Comparison of ENCODE assay signal across 19 cellular contexts in the genomic region with DNA sequence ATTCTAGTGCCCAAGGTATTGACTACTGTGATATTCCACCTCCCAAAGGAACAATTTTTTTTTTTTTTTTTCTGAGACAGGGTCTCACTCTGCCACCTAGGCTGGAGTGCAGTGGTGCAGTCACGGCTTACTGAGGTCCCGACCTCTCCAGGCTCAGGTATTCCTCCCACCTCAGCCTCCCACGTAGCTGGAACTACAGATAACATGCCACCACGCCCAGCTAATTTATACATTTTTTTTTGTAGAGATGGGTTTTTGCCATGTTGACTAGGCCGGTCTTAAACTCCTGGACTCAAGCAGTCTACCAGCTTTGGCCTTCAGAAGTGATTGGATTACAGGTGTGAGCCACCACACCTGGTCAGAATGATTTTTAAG. TPM values are rescaled to one million over a fixed set of nuclear protein-coding genes. Genes with fewer than 3 reads are reported as not detected.
A peak's percentile ranks its signal among the peaks of the same experiment; 100 is the strongest.
DNase-seq lines count a peak whose midpoint lies in the region; ATAC-seq, FAIRE-seq and TF ChIP-seq lines count a peak whose summit lies in the region.
"Had no signal": no experiment of that assay in that cellular context is flagged by ENCODE, and none has a peak within 500 bp of the region (broad histone marks: within the 10 kb centered on the region; RNA-seq: fewer than 3 reads in every experiment).

No MANE protein-coding gene starts in this region.

- H3K4me3 Mint-ChIP-seq in activated T-cell treated with anti-CD3 and anti-CD28 coated beads, Interleukin-2, amount 50 U/mL, for 72 hours, result no peak overlapping the region
- no peak overlapping the region for H3K4me3 Mint-ChIP-seq in activated T-cell treated with anti-CD3 and anti-CD28 coated beads, Interleukin-2, amount 50 U/mL, for 4 hours
- peak overlapping the region; percentile 35 for H3K4me3 Mint-ChIP-seq in type B pancreatic cell
- H3K4me3 Mint-ChIP-seq in activated CD4-positive, alpha-beta T cell treated with anti-CD3 and anti-CD28 coated beads, Interleukin-2, amount 10 ng/mL, durations not matched to agents 24 days and 14 days, result no peak overlapping the region
- H3K4me3 Mint-ChIP-seq: central memory CD8-positive, alpha-beta T cell; natural killer cell; stimulated activated naive CD8-positive, alpha-beta T cell treated with anti-CD3 and anti-CD28 coated beads, Interleukin-15, Interleukin-2, amounts not matched to agents 100 ng/mL and 50 ng/mL, for 24 hours had no signal

- peaks cover 9% of the 10 kb centered on the region for H3K79me2 ChIP-seq in keratinocyte (ENCODE audit: control insufficient read depth, insufficient read depth, low read length)

- no peak for FAIRE-seq in keratinocyte (lab: Jason Lieb, UNC)
- FAIRE-seq: A204.1 had no signal

- H3K9me3 ChIP-seq in keratinocyte (ENCODE audit: control insufficient read depth, low read depth, low read length), result no peaks in the 10 kb centered on the region
- H3K9me3 ChIP-seq: BLaER1 treated with 17β-estradiol and CSF1 and Interleukin-3, amounts not matched to agents 10 nM and 100 nM; upper lobe of left lung had no signal

- intact Hi-C loops in activated CD4-positive, alpha-beta T cell treated with anti-CD3 and anti-CD28 coated beads, Interleukin-2, amount 10 ng/mL, durations not matched to agents 24 days and 14 days (cut with micrococcal nuclease), result loop anchor here (5.0 kb wide), 1 partner anchor 33 kb away; a partner anchor contains a TSS

- no peak for DNase-seq in activated T-cell treated with anti-CD3 and anti-CD28 coated beads, Interleukin-2, amount 50 U/mL, for 72 hours
- DNase-seq in activated T-cell treated with anti-CD3 and anti-CD28 coated beads, Interleukin-2, amount 50 U/mL, for 4 hours, result no peak
- DNase-seq in keratinocyte (ENCODE audit: low read depth, low spot score) (no peak), type B pancreatic cell (ENCODE audit: extremely low spot score, unreplicated experiment) (no peak), NCI-H226 (no peak)
- no peak for DNase-seq in activated CD4-positive, alpha-beta T cell treated with anti-CD3 and anti-CD28 coated beads, Interleukin-2, amount 10 ng/mL, durations not matched to agents 24 days and 14 days
- DNase-seq: activated CD4-positive, alpha-beta T cell treated with anti-CD3 and anti-CD28 coated beads, Interleukin-2, amount 50 U/mL, for 48 hours; KG1; mesenchymal stem cell; natural killer cell; NCI-H2171 treated with DMSO at 0.1 percent for 48 hours; T-helper 2 cell; upper lobe of left lung had no signal

- no peaks in the 10 kb centered on the region for H3K27me3 Mint-ChIP-seq in activated T-cell treated with anti-CD3 and anti-CD28 coated beads, Interleukin-2, amount 50 U/mL, for 72 hours (ENCODE audit: low read depth)
- no peaks in the 10 kb centered on the region for H3K27me3 Mint-ChIP-seq in activated T-cell treated with anti-CD3 and anti-CD28 coated beads, Interleukin-2, amount 50 U/mL, for 4 hours (ENCODE audit: low read depth)
- H3K27me3 Mint-ChIP-seq in type B pancreatic cell, result no peaks in the 10 kb centered on the region
- no peaks in the 10 kb centered on the region for H3K27me3 Mint-ChIP-seq in activated CD4-positive, alpha-beta T cell treated with anti-CD3 and anti-CD28 coated beads, Interleukin-2, amount 10 ng/mL, durations not matched to agents 24 days and 14 days
- H3K27me3 Mint-ChIP-seq: central memory CD8-positive, alpha-beta T cell; stimulated activated naive CD8-positive, alpha-beta T cell treated with anti-CD3 and anti-CD28 coated beads, Interleukin-15, Interleukin-2, amounts not matched to agents 100 ng/mL and 50 ng/mL, for 24 hours had no signal

- H3K27me3 ChIP-seq in keratinocyte (ENCODE audit: control insufficient read depth, extremely low read depth, insufficient read depth, low read length), result no peaks in the 10 kb centered on the region
- H3K27me3 ChIP-seq: BLaER1 treated with 17β-estradiol and CSF1 and Interleukin-3, amounts not matched to agents 10 nM and 100 nM; upper lobe of left lung had no signal

- TF ChIP-seq CTCF in VCaP (conservative IDR thresholded peaks at IDR 0.05) (no peak), keratinocyte (optimal IDR thresholded peaks at IDR 0.05 in 1 of 3, IDR thresholded peaks at IDR 0.05 in 1 of 3, conservative IDR thresholded peaks at IDR 0.05 in 1 of 3; ENCODE audit: extremely low read depth in 1 of 3, insufficient read depth in 2 of 3, low read length in 3 of 3) (no peak), type B pancreatic cell (conservative IDR thresholded peaks at IDR 0.05) (no peak)

- peaks cover 4 to 8% of the 10 kb centered on the region in 2 donors for H3K36me3 Mint-ChIP-seq in activated T-cell treated with anti-CD3 and anti-CD28 coated beads, Interleukin-2, amount 50 U/mL, for 72 hours (ENCODE audit: insufficient read depth in 2 of 2)
- peaks cover 20% of the 10 kb centered on the region for H3K36me3 Mint-ChIP-seq in activated T-cell treated with anti-CD3 and anti-CD28 coated beads, Interleukin-2, amount 50 U/mL, for 4 hours (ENCODE audit: insufficient read depth)
- peaks cover 12% of the 10 kb centered on the region for H3K36me3 Mint-ChIP-seq in type B pancreatic cell
- peaks cover 22% of the 10 kb centered on the region for H3K36me3 Mint-ChIP-seq in activated CD4-positive, alpha-beta T cell treated with anti-CD3 and anti-CD28 coated beads, Interleukin-2, amount 10 ng/mL, durations not matched to agents 24 days and 14 days (ENCODE audit: low read depth)
- H3K36me3 Mint-ChIP-seq: natural killer cell had no signal

- no peak overlapping the region for H3K4me2 ChIP-seq in keratinocyte (ENCODE audit: control insufficient read depth, extremely low read depth, insufficient read depth, low read depth, low read length)

- H3K9me3 Mint-ChIP-seq in activated T-cell treated with anti-CD3 and anti-CD28 coated beads, Interleukin-2, amount 50 U/mL, for 72 hours, result no peaks in the 10 kb centered on the region
- H3K9me3 Mint-ChIP-seq in activated T-cell treated with anti-CD3 and anti-CD28 coated beads, Interleukin-2, amount 50 U/mL, for 4 hours, result no peaks in the 10 kb centered on the region
- H3K9me3 Mint-ChIP-seq in type B pancreatic cell, result no peaks in the 10 kb centered on the region
- no peaks in the 10 kb centered on the region for H3K9me3 Mint-ChIP-seq in activated CD4-positive, alpha-beta T cell treated with anti-CD3 and anti-CD28 coated beads, Interleukin-2, amount 10 ng/mL, durations not matched to agents 24 days and 14 days
- H3K9me3 Mint-ChIP-seq: central memory CD8-positive, alpha-beta T cell; natural killer cell; stimulated activated naive CD8-positive, alpha-beta T cell treated with anti-CD3 and anti-CD28 coated beads, Interleukin-15, Interleukin-2, amounts not matched to agents 100 ng/mL and 50 ng/mL, for 24 hours had no signal

- H3K4me1 Mint-ChIP-seq in activated T-cell treated with anti-CD3 and anti-CD28 coated beads, Interleukin-2, amount 50 U/mL, for 72 hours (ENCODE audit: low read depth), result peaks cover 83% of the 10 kb centered on the region
- H3K4me1 Mint-ChIP-seq in activated T-cell treated with anti-CD3 and anti-CD28 coated beads, Interleukin-2, amount 50 U/mL, for 4 hours (ENCODE audit: low read depth), result peaks cover 74% of the 10 kb centered on the region
- H3K4me1 Mint-ChIP-seq in type B pancreatic cell (ENCODE audit: unreplicated experiment), result peaks cover 52% of the 10 kb centered on the region
- peaks cover 29% of the 10 kb centered on the region for H3K4me1 Mint-ChIP-seq in activated CD4-positive, alpha-beta T cell treated with anti-CD3 and anti-CD28 coated beads, Interleukin-2, amount 10 ng/mL, durations not matched to agents 24 days and 14 days

- dilution Hi-C loops in keratinocyte (cut with MboI; ENCODE audit: extremely low pct_ligation_motif_present, low sequenced_read_pairs), result no loop called here

- no peak for ATAC-seq in activated T-cell treated with anti-CD3 and anti-CD28 coated beads, Interleukin-2, amount 50 U/mL, for 72 hours (replicated peaks in 1 of 2)
- no peak for ATAC-seq in activated T-cell treated with anti-CD3 and anti-CD28 coated beads, Interleukin-2, amount 50 U/mL, for 4 hours
- ATAC-seq in GM21360 (IDR thresholded peaks at IDR 0.05; ENCODE audit: unreplicated experiment), result no peak
- ATAC-seq: natural killer cell had no signal

- no peaks in the 10 kb centered on the region for H4K20me1 ChIP-seq in keratinocyte (ENCODE audit: control insufficient read depth, extremely low read depth, insufficient read depth, low read length)

- no peak overlapping the region for H2AFZ ChIP-seq in keratinocyte (ENCODE audit: control insufficient read depth, low read length)

- no peak overlapping the region for H3K4me3 ChIP-seq in keratinocyte (ENCODE audit: control insufficient read depth in 2 of 3, extremely low read depth in 1 of 3, insufficient read depth in 2 of 3, low read depth in 1 of 3, low read length in 3 of 3)
- H3K4me3 ChIP-seq: BLaER1 treated with 17β-estradiol and CSF1 and Interleukin-3, amounts not matched to agents 10 nM and 100 nM; upper lobe of left lung had no signal

- H3K9ac ChIP-seq in keratinocyte (ENCODE audit: control insufficient read depth, extremely low read depth, insufficient read depth, low read length), result no peak overlapping the region
- H3K9ac ChIP-seq: BLaER1 treated with 17β-estradiol and CSF1 and Interleukin-3, amounts not matched to agents 10 nM and 100 nM had no signal

- H3K36me3 ChIP-seq in keratinocyte (ENCODE audit: control insufficient read depth in 2 of 2, extremely low read depth in 1 of 2, insufficient read depth in 2 of 2, low read length in 2 of 2), result no peaks in the 10 kb centered on the region
- H3K36me3 ChIP-seq: upper lobe of left lung had no signal

- H3K9me1 ChIP-seq in keratinocyte (ENCODE audit: control insufficient read depth, extremely low read depth, insufficient read depth, low read length), result no peaks in the 10 kb centered on the region

- H3K4me1 ChIP-seq in keratinocyte (ENCODE audit: control insufficient read depth, extremely low read depth, insufficient read depth, low read length), result peaks cover 82% of the 10 kb centered on the region

- H3K27ac ChIP-seq in VCaP (peak overlapping the region; percentile 84; the same call in 1 of the 2 replicates), keratinocyte (ENCODE audit: control insufficient read depth, insufficient read depth, low read length) (peak overlapping the region; percentile 99)
- H3K27ac ChIP-seq: BLaER1 treated with 17β-estradiol and CSF1 and Interleukin-3, amounts not matched to agents 10 nM and 100 nM; upper lobe of left lung had no signal

- H3K27ac Mint-ChIP-seq in activated T-cell treated with anti-CD3 and anti-CD28 coated beads, Interleukin-2, amount 50 U/mL, for 72 hours, result peak overlapping the region; percentile 24
- peak overlapping the region; percentile 75 for H3K27ac Mint-ChIP-seq in type B pancreatic cell
- H3K27ac Mint-ChIP-seq in activated CD4-positive, alpha-beta T cell treated with anti-CD3 and anti-CD28 coated beads, Interleukin-2, amount 10 ng/mL, durations not matched to agents 24 days and 14 days, result no peak overlapping the region
- H3K27ac Mint-ChIP-seq: natural killer cell; stimulated activated naive CD8-positive, alpha-beta T cell treated with anti-CD3 and anti-CD28 coated beads, Interleukin-15, Interleukin-2, amounts not matched to agents 100 ng/mL and 50 ng/mL, for 24 hours had no signal

RNA-seq across cellular contexts. Expression of a gene that starts 33.4 kb away (rescaled TPM):
- total RNA-seq in activated T-cell treated with anti-CD3 and anti-CD28 coated beads, Interleukin-2, amount 50 U/mL, for 72 hours, result 10 to 100 TPM; 30.5 to 34.6 TPM
- 10 to 100 TPM; 27.3 to 29.8 (median 29.2) TPM for total RNA-seq in activated T-cell treated with anti-CD3 and anti-CD28 coated beads, Interleukin-2, amount 50 U/mL, for 4 hours
- polyA plus RNA-seq in keratinocyte, result 4.2 to 7.4 TPM (median 4.2 TPM) in 3 replicates
- 1.0 TPM for polyA plus RNA-seq in keratinocyte (2011; ENCODE audit: low read depth)
- polyA plus RNA-seq in keratinocyte (2011; cell fraction: cytosol; rRNA removed), result 2.8 and 3.3 TPM in 2 replicates
- polyA plus RNA-seq in keratinocyte (2011; cell fraction: nucleus; rRNA removed), result 6.9 and 7.8 TPM in 2 replicates
- 1.1 and 4.4 TPM in 2 replicates for polyA plus RNA-seq in keratinocyte (2012; ENCODE audit: low replicate concordance)
- polyA minus RNA-seq in keratinocyte, result 8.8 to 13.1 TPM (median 11.0 TPM) in 3 replicates
- 2.1 TPM for polyA minus RNA-seq in keratinocyte (2011; cell fraction: cytosol; rRNA and poly(A)+ RNA removed)
- polyA minus RNA-seq in keratinocyte (2011; cell fraction: nucleus; rRNA and poly(A)+ RNA removed), result 8.1 and 13.8 TPM in 2 replicates
- total RNA-seq in type B pancreatic cell (ENCODE audit: low replicate concordance), result 20.8 and 33.6 TPM in 2 replicates
- total RNA-seq in activated CD4-positive, alpha-beta T cell treated with anti-CD3 and anti-CD28 coated beads, Interleukin-2, amount 10 ng/mL, durations not matched to agents 24 days and 14 days, result 11.9 and 12.4 TPM in 2 replicates
